ENCODE assay signal across 34 cellular contexts in the genomic region with DNA sequence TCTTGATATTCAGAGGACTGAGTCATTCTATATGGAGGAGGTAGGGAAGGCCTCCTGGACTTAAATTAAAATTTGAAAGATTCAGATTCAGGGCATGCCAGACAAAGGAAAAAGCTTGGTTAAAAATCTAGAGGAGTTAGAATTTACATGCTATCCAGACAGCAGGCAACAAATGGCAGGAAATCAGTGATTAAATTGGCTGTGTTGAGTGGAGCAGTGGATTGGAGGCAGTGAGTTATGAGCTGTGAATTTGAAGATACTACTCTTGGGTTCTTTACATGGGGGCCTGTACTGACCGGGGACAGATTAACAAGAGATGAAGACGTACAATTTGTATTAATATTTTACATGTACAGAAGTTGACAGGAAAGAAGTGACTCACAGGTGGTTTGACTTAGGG. TPM values are rescaled to one million over a fixed set of nuclear protein-coding genes. Genes with fewer than 3 reads are reported as not detected.
"Had no signal": no experiment of that assay in that cellular context is flagged by ENCODE, and none has a peak within 500 bp of the region (broad histone marks: within the 10 kb centered on the region; RNA-seq: fewer than 3 reads in every experiment).

No MANE protein-coding gene starts in this region.

- DNase-seq: dermis blood vessel endothelial cell; effector memory CD4-positive, alpha-beta T cell; foreskin keratinocyte; heart left ventricle; hippocampal formation; immature natural killer cell; islet precursor cell; kidney glomerular epithelial cell; left colon; left ventricle myocardium inferior; lower lobe of right lung; naive thymus-derived CD8-positive, alpha-beta T cell; nephron progenitor cell; nucleus accumbens; ovary; posterior cingulate gyrus; psoas muscle; sigmoid colon; spleen; stimulated activated CD4-positive, alpha-beta T cell treated with anti-CD3 and anti-CD28 coated beads, Interleukin-4, amount 100 ng/mL, for 4 hours; stimulated activated naive CD8-positive, alpha-beta T cell treated with anti-CD3 and anti-CD28 coated beads, Interleukin-15, Interleukin-2, amounts not matched to agents 100 U/mL and 50 U/mL, for 24 hours; substantia nigra; testis; tibial artery; upper lobe of left lung had no signal

- H3K9me3 Mint-ChIP-seq: nephron progenitor cell had no signal

- H3K36me3 Mint-ChIP-seq: naive thymus-derived CD8-positive, alpha-beta T cell; stimulated activated memory B cell treated with anti-CD40 and anti-IgM and Interleukin-4, amounts not matched to agents 10 μg/mL and 1 μg/mL and 100 μg/mL, for 72 hours had no signal

- H3K4me1 Mint-ChIP-seq: immature natural killer cell; naive thymus-derived CD8-positive, alpha-beta T cell; nephron progenitor cell; stimulated activated memory B cell treated with anti-CD40 and anti-IgM and Interleukin-4, amounts not matched to agents 10 μg/mL and 1 μg/mL and 100 μg/mL, for 72 hours had no signal

- H3K4me3 ChIP-seq: coronary artery, esophagus muscularis mucosa, gastroesophageal sphincter, heart left ventricle, left ventricle myocardium inferior, lower lobe of right lung, ovary, psoas muscle, sigmoid colon, spleen, testis, tibial artery, upper lobe of left lung had no signal

- H3K4me3 Mint-ChIP-seq: immature natural killer cell; naive thymus-derived CD8-positive, alpha-beta T cell; nephron progenitor cell; stimulated activated memory B cell treated with anti-CD40 and anti-IgM and Interleukin-4, amounts not matched to agents 10 μg/mL and 1 μg/mL and 100 μg/mL, for 72 hours had no signal

- H3K9me3 ChIP-seq: esophagus muscularis mucosa, gastroesophageal sphincter, heart left ventricle, left ventricle myocardium inferior, lower lobe of right lung, ovary, psoas muscle, sigmoid colon, spleen, testis, tibial artery, upper lobe of left lung had no signal

- H3K4me1 ChIP-seq: esophagus muscularis mucosa, foreskin keratinocyte, gastroesophageal sphincter, heart left ventricle, left ventricle myocardium inferior, lower lobe of right lung, psoas muscle, sigmoid colon, spleen, testis, tibial artery, upper lobe of left lung had no signal

- ATAC-seq: foreskin keratinocyte; gastroesophageal sphincter; heart left ventricle; left colon; lower lobe of right lung; naive thymus-derived CD8-positive, alpha-beta T cell; psoas muscle; right cardiac atrium; stimulated activated memory B cell treated with anti-CD40 and anti-IgM and Interleukin-4, amounts not matched to agents 10 μg/mL and 1 μg/mL and 100 μg/mL, for 72 hours; stimulated activated naive CD8-positive, alpha-beta T cell treated with anti-CD3 and anti-CD28 coated beads, Interleukin-15, Interleukin-2, amounts not matched to agents 100 U/mL and 50 U/mL, for 24 hours had no signal

- H3K27ac ChIP-seq: coronary artery, esophagus muscularis mucosa, foreskin keratinocyte, gastroesophageal sphincter, heart left ventricle, left ventricle myocardium inferior, lower lobe of right lung, ovary, psoas muscle, sigmoid colon, spleen, testis, tibial artery, upper lobe of left lung had no signal

- H3K27me3 ChIP-seq: esophagus muscularis mucosa, foreskin keratinocyte, gastroesophageal sphincter, heart left ventricle, ovary, sigmoid colon, spleen, testis, tibial artery, upper lobe of left lung had no signal

- H3K27ac Mint-ChIP-seq: immature natural killer cell; naive thymus-derived CD8-positive, alpha-beta T cell; nephron progenitor cell; stimulated activated memory B cell treated with anti-CD40 and anti-IgM and Interleukin-4, amounts not matched to agents 10 μg/mL and 1 μg/mL and 100 μg/mL, for 72 hours had no signal

- H3K36me3 ChIP-seq: esophagus muscularis mucosa, gastroesophageal sphincter, heart left ventricle, left ventricle myocardium inferior, lower lobe of right lung, ovary, sigmoid colon, spleen, tibial artery, upper lobe of left lung had no signal

- H3K27me3 Mint-ChIP-seq: naive thymus-derived CD8-positive, alpha-beta T cell; stimulated activated memory B cell treated with anti-CD40 and anti-IgM and Interleukin-4, amounts not matched to agents 10 μg/mL and 1 μg/mL and 100 μg/mL, for 72 hours had no signal

RNA-seq across cellular contexts. Expression of gene NRXN1, which starts 53.7 kb away (rescaled TPM):
- total RNA-seq: dermis blood vessel endothelial cell; endothelial cell of umbilical vein; epithelial cell of proximal tubule; foreskin keratinocyte; naive thymus-derived CD8-positive, alpha-beta T cell; renal cortical epithelial cell had no signal
- polyA plus RNA-seq: endothelial cell of umbilical vein; fibroblast of lung; foreskin keratinocyte; immature natural killer cell; naive thymus-derived CD8-positive, alpha-beta T cell had no signal
